10 cellular contexts compared by ENCODE assay signal in genomic region chr15:85621096-85621495, GRCh38.
DNase-seq lines count a peak whose midpoint lies in the region; ATAC-seq and TF ChIP-seq lines count a peak whose summit lies in the region.
"Had no signal": no experiment of that assay in that cellular context is flagged by ENCODE, and none has a peak within 500 bp of the region (broad histone marks: within the 10 kb centered on the region; RNA-seq: fewer than 3 reads in every experiment).

No MANE protein-coding gene starts in this region.

- POLR2A ChIA-PET in IMR-90 (lab: Charles Lee; ENCODE audit: unreplicated experiment): no interaction called here

- no peak overlapping the region for H3K56ac ChIP-seq in IMR-90 (ENCODE audit: extremely low read depth, insufficient read depth, low read length)

- dilution Hi-C loops in IMR-90 (cut with HindIII; ENCODE audit: low sequenced_read_pairs, unreplicated experiment): no loop called here

- peaks cover 42 to 79% of the 10 kb centered on the region in 2 experiments for H3K79me1 ChIP-seq in IMR-90 (ENCODE audit: low read depth in 1 of 2, low read length in 2 of 2)

- no TSS peak for BruUV-seq in IMR-90 (replicated peaks; lab: Mats Ljungman, UMichigan)

- peak overlapping the region; percentile 54; the same call in 1 of the 2 replicates for H4K91ac ChIP-seq in IMR-90 (ENCODE audit: insufficient read depth, low read depth, low read length)

- H3K36me3 ChIP-seq in IMR-90 (ENCODE audit: control insufficient read depth, insufficient read depth, low read length): no peaks in the 10 kb centered on the region
- H3K36me3 ChIP-seq in esophagus squamous epithelium: peaks cover 0 to 9% (median 0%) of the 10 kb centered on the region in 3 donors
- H3K36me3 ChIP-seq in prostate gland: no peaks in the 10 kb centered on the region

- peak overlapping the region; percentile 90; the same call in 1 of the 3 replicates for H2BK15ac ChIP-seq in IMR-90 (ENCODE audit: low read depth, low read length)

- TF ChIP-seq CTCF in IMR-90 (conservative IDR thresholded peaks at IDR 0.05; ENCODE audit: low read depth, low read length): no peak
- no peak for TF ChIP-seq CTCF in esophagus squamous epithelium (IDR thresholded peaks at IDR 0.05)
- TF ChIP-seq CTCF in prostate gland (IDR thresholded peaks at IDR 0.05): no peak

- TF ChIP-seq POLR2A in IMR-90 (IDR thresholded peaks at IDR 0.05; ENCODE audit: low read depth, low read length) (no peak; the same call in 1 of the 2 replicates), esophagus squamous epithelium (IDR thresholded peaks at IDR 0.05) (no peak), prostate gland (IDR thresholded peaks at IDR 0.05) (no peak)

- TF ChIP-seq RAD21 in IMR-90 (IDR thresholded peaks at IDR 0.05; ENCODE audit: low read length): no peak

- CTCF ChIA-PET in IMR-90 (lab: Yijun Ruan, JAX): interaction anchor here (0.9 kb wide), 1 partner anchor 47 kb away, joined by 3 read pairs; no protein-coding TSS in a partner anchor

- WGBS in IMR-90 (ENCODE audit: extremely low coverage in 2 of 2, insufficient read length in 1 of 2), 2 experiments: no CpG with 5 or more reads among the region's 4 CpGs
- 35 to 50% methylated on average over 4 of the region's 4 CpGs for WGBS in esophagus squamous epithelium, 2 donors
- WGBS in prostate gland: 65% methylated on average over 4 of the region's 4 CpGs

- peak overlapping the region; percentile 65; the same call in 1 of the 2 replicates for H2BK20ac ChIP-seq in IMR-90 (ENCODE audit: low read depth, low read length)

- H3K4ac ChIP-seq in IMR-90 (ENCODE audit: low read depth, low read length): peak overlapping the region; percentile 76

- H3K23ac ChIP-seq in IMR-90 (ENCODE audit: low read depth, low read length): peak overlapping the region; percentile 55; the same call in 1 of the 2 replicates

- peak overlapping the region; percentile 95 for H3K14ac ChIP-seq in IMR-90 (replicated peaks; ENCODE audit: low read depth, low read length)

- peaks cover 18% of the 10 kb centered on the region for H3K9me1 ChIP-seq in IMR-90 (ENCODE audit: insufficient read depth, low read length)

- H3K9me3 ChIP-seq in IMR-90 (ENCODE audit: control insufficient read depth, insufficient read depth, low read length) (no peaks in the 10 kb centered on the region), esophagus squamous epithelium (no peaks in the 10 kb centered on the region), prostate gland (no peaks in the 10 kb centered on the region)

- H4K5ac ChIP-seq in IMR-90 (ENCODE audit: low read depth, low read length): no peak overlapping the region

- peaks cover 7% of the 10 kb centered on the region; the same call in 1 of the 2 replicates for H4K20me1 ChIP-seq in IMR-90 (ENCODE audit: insufficient read depth, low read length)

- H3K18ac ChIP-seq in IMR-90 (ENCODE audit: low read depth, low read length): no peak overlapping the region

- H3K4me1 ChIP-seq in IMR-90 (ENCODE audit: control insufficient read depth, insufficient read depth, low read length) (peaks cover 30% of the 10 kb centered on the region), esophagus squamous epithelium (peaks cover 18 to 92% (median 36%) of the 10 kb centered on the region in 3 donors), prostate gland (replicated peaks) (no peaks in the 10 kb centered on the region)

- H3K4me2 ChIP-seq in IMR-90 (ENCODE audit: low read depth, low read length): peak overlapping the region; percentile 64

- no peak for ATAC-seq in IMR-90 (ENCODE audit: low read depth)
- no peak for ATAC-seq in GM21515 (IDR thresholded peaks at IDR 0.05; ENCODE audit: unreplicated experiment)
- ATAC-seq: naive thymus-derived CD8-positive, alpha-beta T cell had no signal

- no peak overlapping the region for H3K9ac ChIP-seq in IMR-90 (ENCODE audit: low read depth, low read length)

- peak overlapping the region; percentile 20; the same call in 1 of the 2 replicates for H3K27ac ChIP-seq in IMR-90 (ENCODE audit: insufficient read depth, low read length)
- peak overlapping the region; percentile 66 to 86 (median 82) for H3K27ac ChIP-seq in esophagus squamous epithelium
- H3K27ac ChIP-seq in prostate gland: peak overlapping the region; percentile 60 to 66

- H3K4me3 ChIP-seq in IMR-90 (ENCODE audit: insufficient read depth, low read depth, low read length) (no peak overlapping the region), esophagus squamous epithelium (peak overlapping the region; percentile 12 to 63 (median 44)), prostate gland (peak overlapping the region; percentile 4 to 12)

- no peak overlapping the region for H2AFZ ChIP-seq in IMR-90 (replicated peaks; ENCODE audit: low read length, poor library complexity)

- in situ Hi-C loops in IMR-90 (cut with MboI; ENCODE audit: low sequenced_read_pairs): no loop called here

- H3K27me3 ChIP-seq in IMR-90 (ENCODE audit: control insufficient read depth, insufficient read depth, low read length): no peaks in the 10 kb centered on the region
- H3K27me3 ChIP-seq in esophagus squamous epithelium: no peaks in the 10 kb centered on the region
- H3K27me3 ChIP-seq in prostate gland (replicated peaks; ENCODE audit: insufficient read depth): no peaks in the 10 kb centered on the region

- H2AK9ac ChIP-seq in IMR-90 (replicated peaks; ENCODE audit: low read depth, low read length, poor library complexity): no peak overlapping the region

- H2BK5ac ChIP-seq in IMR-90 (ENCODE audit: low read depth, low read length, poor library complexity, severe bottlenecking): peak overlapping the region; percentile 68

- DNase-seq in AG08395 (ENCODE audit: low spot score) (peak; percentile 35), IMR-90 (no peak), esophagus squamous epithelium (lab: John Stamatoyannopoulos, UW) (no peak), prostate gland (ENCODE audit: low spot score) (no peak), NCI-H69 (lab: John Stamatoyannopoulos, UW) (no peak), cerebellar nuclear complex (lab: John Stamatoyannopoulos, UW) (no peak), NCI-H187 (lab: John Stamatoyannopoulos, UW) (no peak)
- DNase-seq: MV-4-11; naive thymus-derived CD8-positive, alpha-beta T cell had no signal

- H4K8ac ChIP-seq in IMR-90 (ENCODE audit: low read depth in 2 of 2, low read length in 2 of 2): 0 out of 4 replicates have a peak overlapping the region, but pooled peaks of 1 of the 2 experiments have one; percentile 5

- intact Hi-C loops in IMR-90 (cut with micrococcal nuclease): loop anchor here (10.0 kb wide), 1 partner anchor 206 kb away; no protein-coding TSS in a partner anchor
- intact Hi-C loops in esophagus squamous epithelium (cut with DNase I): no loop called here
- intact Hi-C loops in prostate gland (cut with DNase I): no loop called here

- peak overlapping the region; percentile 68 for H2BK120ac ChIP-seq in IMR-90 (ENCODE audit: low read depth, low read length)

- H2AK5ac ChIP-seq in IMR-90 (ENCODE audit: low read depth, low read length): peak overlapping the region; percentile 91

TF ChIP-seq in IMR-90, 13 proteins besides CTCF, POLR2A, EP300 and RAD21:
- TF ChIP-seq SMC3 (IDR thresholded peaks at IDR 0.05; ENCODE audit: low read depth, low read length): no peak
- TF ChIP-seq USF2 (IDR thresholded peaks at IDR 0.05; ENCODE audit: low read depth, low read length): no peak
- TF ChIP-seq CHD1 (IDR thresholded peaks at IDR 0.05; ENCODE audit: low read depth, low read length): no peak
- TF ChIP-seq MAZ (IDR thresholded peaks at IDR 0.05; ENCODE audit: borderline replicate concordance, low read depth, low read length): no peak
- TF ChIP-seq RCOR1 (IDR thresholded peaks at IDR 0.05; ENCODE audit: insufficient replicate concordance, low read length): no peak
- TF ChIP-seq BHLHE40 (IDR thresholded peaks at IDR 0.05; ENCODE audit: low read depth, low read length): no peak

Comparison
In these comparisons a context has a peak if more than half of its experiments do, and no peak if none do; other contexts are left out.
1. H3K27ac ChIP-seq: peak in every context shown above with its lines; median percentile 82 in esophagus squamous epithelium; 63 in prostate gland; 20 in IMR-90.